ENCODE assay signal across 21 cellular contexts in the genomic region with DNA sequence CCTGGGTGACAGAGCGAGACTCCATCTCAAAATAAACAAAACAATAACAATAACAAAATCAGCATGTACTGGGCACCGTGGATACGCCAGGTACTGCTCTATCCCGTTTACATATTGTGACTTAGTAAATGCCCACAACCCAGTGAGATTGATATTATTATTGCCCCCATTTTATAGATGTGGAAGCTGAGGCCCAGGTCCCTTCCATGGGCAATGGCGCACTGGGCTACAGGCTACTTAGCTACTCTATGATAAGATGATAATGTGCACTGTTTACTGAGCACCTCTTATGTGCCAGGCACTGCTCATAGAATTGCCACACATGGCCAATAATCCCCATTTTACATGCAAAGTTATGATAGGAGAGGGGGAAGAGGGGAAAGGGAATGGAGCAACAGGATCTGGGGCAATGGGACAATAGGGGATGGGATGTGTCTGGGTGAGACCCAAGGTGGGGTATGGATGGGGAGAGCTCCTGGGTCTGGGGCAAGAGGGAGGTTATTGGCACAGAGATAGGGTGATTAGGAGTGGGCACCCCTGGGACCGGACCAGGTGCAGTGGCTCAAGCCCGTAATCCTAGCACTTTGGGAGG. TPM values are rescaled to one million over a fixed set of nuclear protein-coding genes. Genes with fewer than 3 reads are reported as not detected.
A peak's percentile ranks its signal among the peaks of the same experiment; 100 is the strongest.
DNase-seq lines count a peak whose midpoint lies in the region; ATAC-seq and TF ChIP-seq lines count a peak whose summit lies in the region.
"Had no signal": no experiment of that assay in that cellular context is flagged by ENCODE, and none has a peak within 500 bp of the region (broad histone marks: within the 10 kb centered on the region; RNA-seq: fewer than 3 reads in every experiment).

No MANE protein-coding gene starts in this region.

- H3K9me3 ChIP-seq in neutrophil = no peaks in the 10 kb centered on the region
- no peaks in the 10 kb centered on the region for H3K9me3 ChIP-seq in CD8-positive, alpha-beta T cell (ENCODE audit: low read length)
- H3K9me3 ChIP-seq: heart left ventricle, left ventricle myocardium inferior, right atrium auricular region, thyroid gland had no signal

- H3K4me1 ChIP-seq in neutrophil (ENCODE audit: control insufficient read depth in 1 of 2, insufficient read depth in 1 of 2, low read depth in 1 of 2, low read length in 1 of 2) = peaks cover 81 to 84% of the 10 kb centered on the region in 2 experiments
- H3K4me1 ChIP-seq in CD8-positive, alpha-beta T cell (ENCODE audit: insufficient read depth, low read length) = peaks cover 29% of the 10 kb centered on the region

- peak overlapping the region; percentile 74 to 94 for H3K4me3 Mint-ChIP-seq in activated T-cell treated with anti-CD3 and anti-CD28 coated beads, Interleukin-2, amount 50 U/mL, for 72 hours
- no peak overlapping the region for H3K4me3 Mint-ChIP-seq in activated naive CD8-positive, alpha-beta T cell treated with anti-CD3 and anti-CD28 coated beads, Interleukin-2, amount 50 U/mL, for 24 hours
- no peak overlapping the region for H3K4me3 Mint-ChIP-seq in CD8-positive, alpha-beta T cell

- no peak overlapping the region for H3K27ac Mint-ChIP-seq in activated T-cell treated with anti-CD3 and anti-CD28 coated beads, Interleukin-2, amount 50 U/mL, for 72 hours
- H3K27ac Mint-ChIP-seq in activated naive CD8-positive, alpha-beta T cell treated with anti-CD3 and anti-CD28 coated beads, Interleukin-2, amount 50 U/mL, for 24 hours = peak overlapping the region; percentile 64
- H3K27ac Mint-ChIP-seq in CD8-positive, alpha-beta T cell = no peak overlapping the region

- H3K27me3 ChIP-seq in HL-60 (ENCODE audit: insufficient read depth, poor library complexity, severe bottlenecking) = no peaks in the 10 kb centered on the region
- H3K27me3 ChIP-seq in neutrophil = no peaks in the 10 kb centered on the region
- H3K27me3 ChIP-seq in CD8-positive, alpha-beta T cell (ENCODE audit: insufficient read depth, low read length) = no peaks in the 10 kb centered on the region
- H3K27me3 ChIP-seq: right atrium auricular region had no signal

- intact Hi-C loops in CD8-positive, alpha-beta T cell (cut with DNase I, micrococcal nuclease) = no loop called here

- CTCF ChIA-PET in CD8-positive, alpha-beta T cell (lab: Charles Lee) = interaction anchor here (1.6 to 6.4 kb wide), 2 partner anchors 11 to 30 kb away, joined by 6 to 52 read pairs; no protein-coding TSS in a partner anchor

- no peak for TF ChIP-seq CTCF in HL-60 (IDR thresholded peaks at IDR 0.05; ENCODE audit: insufficient read depth, low read length)
- no peak for TF ChIP-seq CTCF in neutrophil (IDR thresholded peaks at IDR 0.05)
- TF ChIP-seq CTCF in CD8-positive, alpha-beta T cell (IDR thresholded peaks at IDR 0.05) = no peak

- H3K4me1 Mint-ChIP-seq in activated T-cell treated with anti-CD3 and anti-CD28 coated beads, Interleukin-2, amount 50 U/mL, for 72 hours (ENCODE audit: low read depth) = peaks cover 54% of the 10 kb centered on the region
- peaks cover 41% of the 10 kb centered on the region for H3K4me1 Mint-ChIP-seq in activated naive CD8-positive, alpha-beta T cell treated with anti-CD3 and anti-CD28 coated beads, Interleukin-2, amount 50 U/mL, for 24 hours
- peaks cover 45% of the 10 kb centered on the region for H3K4me1 Mint-ChIP-seq in CD8-positive, alpha-beta T cell (ENCODE audit: low read depth)

- no peak for DNase-seq in activated T-cell treated with anti-CD3 and anti-CD28 coated beads, Interleukin-2, amount 50 U/mL, for 72 hours
- no peak for DNase-seq in activated T-cell treated with anti-CD3 and anti-CD28 coated beads, Interleukin-2, amount 50 U/mL, for 48 hours
- DNase-seq in HL-60 (ENCODE audit: low read depth in 1 of 2, low spot score in 1 of 2) (no peak), SIG-M5 (lab: John Stamatoyannopoulos, UW) (no peak), SIG-M5 treated with dmso at 0.1 percent for 504 hours (lab: John Stamatoyannopoulos, UW; ENCODE audit: unreplicated experiment) (no peak)
- no peak for DNase-seq in activated naive CD8-positive, alpha-beta T cell treated with anti-CD3 and anti-CD28 coated beads, Interleukin-2, amount 50 U/mL, for 24 hours
- DNase-seq in CD8-positive, alpha-beta T cell = no peak
- DNase-seq: COR-L47, EL, heart left ventricle, left ventricle myocardium inferior, NCI-H1105 treated with DMSO at 0.1 percent for 48 hours, NCI-H510A treated with DMSO at 0.1 percent for 48 hours, RPMI8226, thyroid gland had no signal

- H3K27ac ChIP-seq in HL-60 (replicated peaks) = peak overlapping the region; percentile 24; the same call in 1 of the 2 replicates
- peak overlapping the region; percentile 25 for H3K27ac ChIP-seq in neutrophil
- no peak overlapping the region for H3K27ac ChIP-seq in CD8-positive, alpha-beta T cell (ENCODE audit: low read depth, low read length)
- H3K27ac ChIP-seq: heart left ventricle, left ventricle myocardium inferior, right atrium auricular region, thyroid gland had no signal

- peaks cover 7 to 31% of the 10 kb centered on the region in 2 donors for H3K36me3 Mint-ChIP-seq in activated T-cell treated with anti-CD3 and anti-CD28 coated beads, Interleukin-2, amount 50 U/mL, for 72 hours (ENCODE audit: insufficient read depth in 2 of 2)
- H3K36me3 Mint-ChIP-seq in activated naive CD8-positive, alpha-beta T cell treated with anti-CD3 and anti-CD28 coated beads, Interleukin-2, amount 50 U/mL, for 24 hours (ENCODE audit: low read depth) = peaks cover 63% of the 10 kb centered on the region
- peaks cover 28% of the 10 kb centered on the region for H3K36me3 Mint-ChIP-seq in CD8-positive, alpha-beta T cell

- H3K9me3 Mint-ChIP-seq in activated T-cell treated with anti-CD3 and anti-CD28 coated beads, Interleukin-2, amount 50 U/mL, for 72 hours = no peaks in the 10 kb centered on the region
- H3K9me3 Mint-ChIP-seq in activated naive CD8-positive, alpha-beta T cell treated with anti-CD3 and anti-CD28 coated beads, Interleukin-2, amount 50 U/mL, for 24 hours = no peaks in the 10 kb centered on the region
- no peaks in the 10 kb centered on the region for H3K9me3 Mint-ChIP-seq in CD8-positive, alpha-beta T cell

- H3K36me3 ChIP-seq in neutrophil = no peaks in the 10 kb centered on the region
- peaks cover 11% of the 10 kb centered on the region for H3K36me3 ChIP-seq in CD8-positive, alpha-beta T cell (ENCODE audit: insufficient read depth, low read length)
- H3K36me3 ChIP-seq: heart left ventricle, left ventricle myocardium inferior, right atrium auricular region, thyroid gland had no signal

- no peak for ATAC-seq in activated T-cell treated with anti-CD3 and anti-CD28 coated beads, Interleukin-2, amount 50 U/mL, for 72 hours (replicated peaks in 1 of 2)
- ATAC-seq in activated naive CD8-positive, alpha-beta T cell treated with anti-CD3 and anti-CD28 coated beads, Interleukin-2, amount 50 U/mL, for 24 hours = no peak
- ATAC-seq in CD8-positive, alpha-beta T cell = no peak

- H3K27me3 Mint-ChIP-seq in activated T-cell treated with anti-CD3 and anti-CD28 coated beads, Interleukin-2, amount 50 U/mL, for 72 hours (ENCODE audit: low read depth) = no peaks in the 10 kb centered on the region
- H3K27me3 Mint-ChIP-seq in activated naive CD8-positive, alpha-beta T cell treated with anti-CD3 and anti-CD28 coated beads, Interleukin-2, amount 50 U/mL, for 24 hours = no peaks in the 10 kb centered on the region
- H3K27me3 Mint-ChIP-seq in CD8-positive, alpha-beta T cell (ENCODE audit: low read depth) = no peaks in the 10 kb centered on the region

- POLR2A ChIA-PET in CD8-positive, alpha-beta T cell (lab: Charles Lee) = no interaction called here

- no peak overlapping the region for H3K4me3 ChIP-seq in HL-60 (replicated peaks; ENCODE audit: insufficient read depth, low read length)
- no peak overlapping the region for H3K4me3 ChIP-seq in neutrophil (ENCODE audit: low read depth in 1 of 2, low read length in 1 of 2)
- H3K4me3 ChIP-seq in CD8-positive, alpha-beta T cell (ENCODE audit: low read depth, low read length) = no peak overlapping the region
- H3K4me3 ChIP-seq: thyroid gland had no signal

RNA-seq across cellular contexts. Expression of gene KCNN4, which starts 5.4 kb away (rescaled TPM):
- 100 to 1,000 TPM in 1 of 2 donors, 10 to 100 TPM in 1; 91.6 to 118 TPM for total RNA-seq in activated T-cell treated with anti-CD3 and anti-CD28 coated beads, Interleukin-2, amount 50 U/mL, for 72 hours
- 10 to 100 TPM; 14.6 to 15.5 TPM for total RNA-seq in CD8-positive, alpha-beta T cell

RNA-seq across cellular contexts. Expression of gene SMG9, which starts 20.6 kb away (rescaled TPM):
- total RNA-seq in activated T-cell treated with anti-CD3 and anti-CD28 coated beads, Interleukin-2, amount 50 U/mL, for 72 hours = 10 to 100 TPM; 85.3 to 96.4 TPM
- total RNA-seq in CD8-positive, alpha-beta T cell = 10 to 100 TPM; 32.2 to 34.3 TPM

RNA-seq across cellular contexts. Expression of gene LYPD5, which starts 26.9 kb away (rescaled TPM):
- total RNA-seq in activated T-cell treated with anti-CD3 and anti-CD28 coated beads, Interleukin-2, amount 50 U/mL, for 72 hours = 1 to 10 TPM in 1 of 2 donors, under 1 TPM in 1; 0.21 to 1.1 TPM
- not detected for total RNA-seq in CD8-positive, alpha-beta T cell

RNA-seq across cellular contexts. Expression of gene ZNF283, which starts 51.7 kb away (rescaled TPM):
- total RNA-seq in activated T-cell treated with anti-CD3 and anti-CD28 coated beads, Interleukin-2, amount 50 U/mL, for 72 hours = 1 to 10 TPM; 6.9 to 7.3 TPM
- total RNA-seq in CD8-positive, alpha-beta T cell = 1 to 10 TPM; 1.3 to 1.4 TPM

RNA-seq across cellular contexts. Expression of gene IRGC, which starts 59.5 kb away (rescaled TPM):
- not detected for total RNA-seq in activated T-cell treated with anti-CD3 and anti-CD28 coated beads, Interleukin-2, amount 50 U/mL, for 72 hours
- not detected for total RNA-seq in CD8-positive, alpha-beta T cell
- total RNA-seq: activated CD8-positive, alpha-beta memory T cell treated with anti-CD3 and anti-CD28 coated beads for 36 hours; heart left ventricle; HT1080; left ventricle myocardium inferior; mucosa of gallbladder; omental fat pad; right atrium auricular region had no signal

Comparison
In these comparisons a context has a peak if more than half of its experiments do, and no peak if none do; other contexts are left out.
1. H3K4me3 Mint-ChIP-seq: peak in activated T-cell treated with anti-CD3 and anti-CD28 coated beads, Interleukin-2, amount 50 U/mL, for 72 hours (2 of 2); none in activated naive CD8-positive, alpha-beta T cell treated with anti-CD3 and anti-CD28 coated beads, Interleukin-2, amount 50 U/mL, for 24 hours (single experiment) and CD8-positive, alpha-beta T cell (single experiment).
2. RNA of gene KCNN4, which starts 5.4 kb away (total RNA-seq): 91.6 to 118 TPM in activated T-cell treated with anti-CD3 and anti-CD28 coated beads, Interleukin-2, amount 50 U/mL, for 72 hours; 14.6 to 15.5 TPM in CD8-positive, alpha-beta T cell; every median in the first group is over 4 times any median in the second.